ENCODE assay signal across 21 cellular contexts in the genomic region with DNA sequence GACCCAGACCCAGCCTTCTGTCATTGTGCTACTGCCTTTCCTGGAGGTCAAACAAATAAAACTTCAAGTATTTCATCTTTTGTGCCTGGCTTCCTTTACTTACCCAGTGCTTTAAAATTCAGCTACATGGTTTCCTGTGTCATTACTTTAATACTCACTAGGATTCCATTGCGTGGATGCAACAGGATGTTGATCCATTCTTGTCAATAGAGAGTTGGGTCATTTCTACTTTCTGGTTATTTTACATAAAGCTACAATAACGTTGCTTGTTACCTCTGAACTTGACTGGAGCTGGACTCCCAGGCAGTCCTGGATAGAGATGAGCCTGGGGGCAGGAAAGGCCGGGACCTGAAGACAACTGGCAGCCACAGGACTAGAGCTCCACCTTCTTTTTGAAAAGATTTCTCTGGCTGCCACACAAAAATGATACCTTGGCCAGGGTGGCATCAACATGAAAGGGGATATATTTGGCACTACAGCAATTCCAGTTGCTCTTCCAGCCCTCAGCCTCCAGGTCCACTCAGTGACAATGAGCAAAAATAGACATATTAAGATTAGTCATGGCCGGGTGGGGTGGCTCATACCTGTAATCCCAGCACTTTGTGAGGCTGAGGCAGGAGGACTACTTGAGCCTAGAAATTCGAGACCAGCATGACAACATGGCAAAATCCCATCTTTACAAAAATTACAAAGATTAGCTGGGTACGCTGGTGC. TPM values are rescaled to one million over a fixed set of nuclear protein-coding genes. Genes with fewer than 3 reads are reported as not detected.
DNase-seq lines count a peak whose midpoint lies in the region; ATAC-seq, FAIRE-seq and TF ChIP-seq lines count a peak whose summit lies in the region.
"Had no signal": no experiment of that assay in that cellular context is flagged by ENCODE, and none has a peak within 500 bp of the region (broad histone marks: within the 10 kb centered on the region; RNA-seq: fewer than 3 reads in every experiment).

No MANE protein-coding gene starts in this region.

- TF ChIP-seq CTCF in C4-2B (conservative IDR thresholded peaks at IDR 0.05) (no peak), PC-3 (conservative IDR thresholded peaks at IDR 0.05; ENCODE audit: low read depth, low read length) (no peak)

- H3K4me3 ChIP-seq in PC-3 (ENCODE audit: low read length) = no peak overlapping the region
- H3K4me3 ChIP-seq: dorsolateral prefrontal cortex, heart right ventricle, MG63, skin epidermis had no signal

- no peak for TF ChIP-seq POLR2A in GM12891 (IDR thresholded peaks at IDR 0.05; ENCODE audit: low read depth, low read length)

- no peak overlapping the region for H3K27ac Mint-ChIP-seq in T-cell
- H3K27ac Mint-ChIP-seq: activated CD8-positive, alpha-beta T cell treated with anti-CD3 and anti-CD28 coated beads for 36 hours had no signal

- H3K27me3 ChIP-seq in PC-3 (ENCODE audit: low read length) = no peaks in the 10 kb centered on the region
- H3K27me3 ChIP-seq: dorsolateral prefrontal cortex, heart right ventricle, MG63 had no signal

- H3K27me3 Mint-ChIP-seq in T-cell = no peaks in the 10 kb centered on the region

- H3K9ac ChIP-seq in PC-3 (ENCODE audit: low read length) = no peak overlapping the region

- H3K9me3 Mint-ChIP-seq in T-cell = no peaks in the 10 kb centered on the region
- H3K9me3 Mint-ChIP-seq: activated CD8-positive, alpha-beta T cell treated with anti-CD3 and anti-CD28 coated beads for 36 hours had no signal

- H3K27ac ChIP-seq in C4-2B (0 out of 2 replicates have a peak overlapping the region, but pooled peaks have one; percentile 4), PC-3 (ENCODE audit: low read length) (peak overlapping the region; percentile 38)
- H3K27ac ChIP-seq: dorsolateral prefrontal cortex, heart right ventricle, skin epidermis had no signal

- intact Hi-C loops in PC-3 (cut with micrococcal nuclease) = no loop called here

- no peaks in the 10 kb centered on the region; the same call in 1 of the 2 replicates for H3K36me3 ChIP-seq in PC-3 (ENCODE audit: low read depth, low read length)
- H3K36me3 ChIP-seq: heart right ventricle had no signal

- H3K36me3 Mint-ChIP-seq in T-cell = no peaks in the 10 kb centered on the region

- no TSS peak for BruUV-seq in PC-3 (replicated peaks; lab: Mats Ljungman, UMichigan)

- DNase-seq in GM12891 (ENCODE audit: insufficient read length, low spot score) = no peak
- DNase-seq in PC-3 = peak; percentile 46
- peak; percentile 57 for DNase-seq in iris pigment epithelial cell (ENCODE audit: low read depth)
- DNase-seq in T-cell = no peak
- no peak for DNase-seq in activated T-cell treated with anti-CD3 and anti-CD28 coated beads, Interleukin-2, amount 50 U/mL, for 48 hours
- no peak for DNase-seq in KG1 (lab: John Stamatoyannopoulos, UW)
- DNase-seq: activated CD4-positive, CD25-positive, alpha-beta regulatory T cell treated with anti-CD3 and anti-CD28 coated beads, Interleukin-2, amount 50 U/mL, for 72 hours; activated CD8-positive, alpha-beta T cell treated with anti-CD3 and anti-CD28 coated beads for 36 hours; activated effector memory CD4-positive, alpha-beta T cell treated with Interleukin-2 at 50 U/mL for 16 hours; DMS79; dorsolateral prefrontal cortex; heart right ventricle; MG63; NCI-H1436 treated with DMSO at 0.1 percent for 48 hours; NCI-H2171; NCI-H524; nucleus accumbens; stimulated activated CD4-positive, alpha-beta T cell treated with anti-CD3 and anti-CD28 coated beads, Interleukin-1b, Interleukin-23, amount 100 ng/mL, for 48 hours had no signal

- FAIRE-seq in GM12891 (lab: Jason Lieb, UNC) = peak; percentile 78

- peaks cover 17% of the 10 kb centered on the region for H3K4me1 ChIP-seq in PC-3 (ENCODE audit: insufficient read depth, low read length)

- POLR2A ChIA-PET in PC-3 (lab: Charles Lee; ENCODE audit: unreplicated experiment) (no interaction called here), T-cell (lab: Charles Lee) (interaction anchor here in 1 of 2 donors (0.6 kb wide), 1 partner anchor 131 kb away, joined by 3 read pairs; no protein-coding TSS in a partner anchor)

- CTCF ChIA-PET in PC-3 (lab: Charles Lee) = no interaction called here
- CTCF ChIA-PET in T-cell (lab: Charles Lee) = no interaction called here

- H2AFZ ChIP-seq in PC-3 (ENCODE audit: low read length) = no peak overlapping the region

- peaks cover 0 to 7% (median 0%) of the 10 kb centered on the region in 3 donors for H3K4me1 Mint-ChIP-seq in T-cell

- peak; percentile 53 for ATAC-seq in PC-3
- ATAC-seq in T-cell (replicated peaks in 1 of 4) = no peak
- no peak for ATAC-seq in HG03045 (IDR thresholded peaks at IDR 0.05; ENCODE audit: unreplicated experiment)
- ATAC-seq: activated CD8-positive, alpha-beta T cell treated with anti-CD3 and anti-CD28 coated beads for 36 hours had no signal

- no peaks in the 10 kb centered on the region for H3K79me2 ChIP-seq in PC-3 (ENCODE audit: low read length)

- no peaks in the 10 kb centered on the region for H3K9me2 ChIP-seq in PC-3 (replicated peaks; ENCODE audit: low read length)

- no peaks in the 10 kb centered on the region for H3K9me3 ChIP-seq in PC-3 (ENCODE audit: low read length)
- H3K9me3 ChIP-seq: heart right ventricle, MG63 had no signal

- H3K4me2 ChIP-seq in PC-3 (ENCODE audit: low read length) = no peak overlapping the region

- H3K4me3 Mint-ChIP-seq in T-cell = no peak overlapping the region
- H3K4me3 Mint-ChIP-seq: activated CD8-positive, alpha-beta T cell treated with anti-CD3 and anti-CD28 coated beads for 36 hours had no signal

- H4K20me1 ChIP-seq in PC-3 (ENCODE audit: low read length) = no peaks in the 10 kb centered on the region

- H3F3A ChIP-seq in PC-3 (ENCODE audit: low read length, unreplicated experiment) = no peaks in the 10 kb centered on the region

TF ChIP-seq in GM12891, 5 proteins besides CTCF, POLR2A, EP300 and RAD21:
- TF ChIP-seq TAF1 (IDR thresholded peaks at IDR 0.05; ENCODE audit: low read depth, low read length) = no peak
- TF ChIP-seq POLR2AphosphoS5 (IDR thresholded peaks at IDR 0.05; ENCODE audit: low read depth, low read length) = no peak
- no peak for TF ChIP-seq SPI1 (IDR thresholded peaks at IDR 0.05; ENCODE audit: low read depth, low read length)
- TF ChIP-seq POU2F2 (IDR thresholded peaks at IDR 0.05; ENCODE audit: low read depth, low read length) = no peak
- TF ChIP-seq PAX5 (IDR thresholded peaks at IDR 0.05; ENCODE audit: insufficient read depth, low read length, severe bottlenecking) = no peak
TF ChIP-seq in GM12891: peak in this region for 0.

RNA-seq across cellular contexts. Expression of a gene that starts 23.3 kb away (rescaled TPM):
- polyA plus RNA-seq in GM12891 (2012; ENCODE audit: low read depth, missing spikeins) = 11.3 TPM
- total RNA-seq in PC-3 (2014; rRNA removed) (1.2 and 3.2 TPM in 2 replicates), T-cell (10 to 100 TPM; 22.6 to 27.6 (median 25.6) TPM)

Comparison
In these comparisons a context has a peak if more than half of its experiments do, and no peak if none do; other contexts are left out.
1. DNase-seq: peak in PC-3 (single experiment) and iris pigment epithelial cell (single experiment); none in GM12891 (single experiment), T-cell (0 of 34), activated T-cell treated with anti-CD3 and anti-CD28 coated beads, Interleukin-2, amount 50 U/mL, for 48 hours (0 of 2) and KG1 (single experiment).